9 cellular contexts compared by ENCODE assay signal in genomic region chr2:96874099-96874831, GRCh38. TPM values are rescaled to one million over a fixed set of nuclear protein-coding genes. Genes with fewer than 3 reads are reported as not detected.
A peak's percentile ranks its signal among the peaks of the same experiment; 100 is the strongest.
DNase-seq lines count a peak whose midpoint lies in the region; ATAC-seq, FAIRE-seq and TF ChIP-seq lines count a peak whose summit lies in the region.
"Had no signal": no experiment of that assay in that cellular context is flagged by ENCODE, and none has a peak within 500 bp of the region (broad histone marks: within the 10 kb centered on the region; RNA-seq: fewer than 3 reads in every experiment).

No MANE protein-coding gene starts in this region.

- FAIRE-seq in GM18507 (lab: Jason Lieb, UNC) = peak; percentile 80
- FAIRE-seq: islet of Langerhans had no signal

- H3K4me3 Mint-ChIP-seq in WTC11 (no peak overlapping the region), neural crest cell (peak overlapping the region; percentile 71)

- peaks cover 70% of the 10 kb centered on the region for H3K4me1 Mint-ChIP-seq in WTC11
- peaks cover 58% of the 10 kb centered on the region for H3K4me1 Mint-ChIP-seq in neural crest cell

- ATAC-seq in GM21619 (IDR thresholded peaks at IDR 0.05; ENCODE audit: unreplicated experiment) = peak; percentile 42
- no peak for ATAC-seq in WTC11
- ATAC-seq in HG03095 (IDR thresholded peaks at IDR 0.05; ENCODE audit: unreplicated experiment) = no peak

- CTCF ChIA-PET in WTC11 (lab: Charles Lee) = interaction anchor here (1.1 to 4.7 kb wide), 6 partner anchors 11 to 77 kb away, joined by 3 to 45 read pairs (median 6); partner anchors contain the start of gene ANKRD39

- TF ChIP-seq CTCF in WTC11 (IDR thresholded peaks at IDR 0.05) (no peak), neural crest cell (conservative IDR thresholded peaks at IDR 0.05) (no peak)

- POLR2A ChIA-PET in WTC11 (lab: Charles Lee) = interaction anchor here (0.5 to 1.0 kb wide), 2 partner anchors 32 to 335 kb away, joined by 3 to 4 read pairs; no protein-coding TSS in a partner anchor

- H3K27ac Mint-ChIP-seq in WTC11 (no peak overlapping the region), neural crest cell (ENCODE audit: unreplicated experiment) (peak overlapping the region; percentile 65)

- H3K27me3 Mint-ChIP-seq in WTC11 (ENCODE audit: low read depth) (0 out of 2 replicates have a peak, but pooled peaks cover 4% of the 10 kb centered on the region), neural crest cell (ENCODE audit: low read depth) (no peaks in the 10 kb centered on the region)

- no peaks in the 10 kb centered on the region for H3K9me3 Mint-ChIP-seq in WTC11
- no peaks in the 10 kb centered on the region for H3K9me3 Mint-ChIP-seq in neural crest cell

- H3K36me3 Mint-ChIP-seq in WTC11 (no peaks in the 10 kb centered on the region), neural crest cell (ENCODE audit: low read depth) (no peaks in the 10 kb centered on the region)

- DNase-seq in GM18507 (ENCODE audit: extremely low spot score, insufficient read length, low read depth) (no peak), WTC11 (ENCODE audit: low spot score) (no peak), neural crest cell (ENCODE audit: low read depth, low spot score) (no peak), mucosa of gallbladder (ENCODE audit: low spot score) (no peak), SIG-M5 (lab: John Stamatoyannopoulos, UW) (no peak), NCI-H526 treated with DMSO at 0.1 percent for 48 hours (lab: John Stamatoyannopoulos, UW) (no peak)

TF ChIP-seq in WTC11, 78 proteins besides CTCF, POLR2A, EP300 and RAD21:
- TF ChIP-seq OVOL2 (CRISPR knock-in tag; IDR thresholded peaks at IDR 0.05; ENCODE audit: borderline replicate concordance) (no peak), PRDM15 (CRISPR knock-in tag; IDR thresholded peaks at IDR 0.05) (no peak), SMAD4 (CRISPR knock-in tag; IDR thresholded peaks at IDR 0.05) (no peak), TP53 (CRISPR knock-in tag; IDR thresholded peaks at IDR 0.05) (no peak), ZNF532 (CRISPR knock-in tag; IDR thresholded peaks at IDR 0.05; ENCODE audit: borderline replicate concordance) (no peak), ZNF423 (CRISPR knock-in tag; IDR thresholded peaks at IDR 0.05) (0 out of 2 replicates have a peak, but pooled peaks have one; percentile 14), ATF3 (CRISPR knock-in tag; conservative IDR thresholded peaks at IDR 0.05) (no peak)

RNA-seq across cellular contexts. Expression of gene SEMA4C, which starts 4.4 kb away (rescaled TPM):
- 80.0 to 81.6 TPM (median 80.4 TPM) in 3 replicates for total RNA-seq in WTC11 (2021)
- 102 and 103 TPM in 2 replicates for total RNA-seq in neural crest cell
- 42.3 TPM for total RNA-seq in mucosa of gallbladder

RNA-seq across cellular contexts. Expression of gene ANKRD39, which starts 16.4 kb away (rescaled TPM):
- 16.2 to 17.9 TPM (median 17.0 TPM) in 3 replicates for total RNA-seq in WTC11 (2021)
- 23.4 and 25.8 TPM in 2 replicates for total RNA-seq in neural crest cell
- total RNA-seq in mucosa of gallbladder = 19.1 TPM

RNA-seq across cellular contexts. Expression of gene ANKRD23, which starts 30.4 kb away (rescaled TPM):
- total RNA-seq in WTC11 (2021) = 2.5 to 4.1 TPM (median 3.2 TPM) in 3 replicates
- total RNA-seq in neural crest cell = 9.3 and 11.4 TPM in 2 replicates
- 6.9 TPM for total RNA-seq in mucosa of gallbladder

RNA-seq across cellular contexts. Expression of gene CNNM3, which starts 58.2 kb away (rescaled TPM):
- total RNA-seq in WTC11 (2021) (34.9 to 36.6 TPM (median 35.2 TPM) in 3 replicates), neural crest cell (32.6 and 33.9 TPM in 2 replicates), mucosa of gallbladder (65.2 TPM)
